ENCODE assay signal across 1 cellular context in genomic region chr10:71319042-71319799, GRCh38.
TF ChIP-seq lines count a peak whose summit lies in the region.

Gene SLC29A3, plus strand, starts transcription at chr10:71319259. Its CDS starts 51 bp downstream, at chr10:71319310.

TF ChIP-seq in HepG2, 621 proteins besides CTCF, POLR2A, EP300 and RAD21 (continued from another document and continues in another):
- TF ChIP-seq ZNF761 (CRISPR knock-in tag; conservative IDR thresholded peaks at IDR 0.05) (no peak), CEBPG (CRISPR knock-in tag; IDR thresholded peaks at IDR 0.05) (no peak), MYNN (CRISPR knock-in tag; IDR thresholded peaks at IDR 0.05; ENCODE audit: low read depth) (no peak), HDAC1 (CRISPR knock-in tag; IDR thresholded peaks at IDR 0.05) (peak; percentile 71), NONO (IDR thresholded peaks at IDR 0.05) (no peak), NONO (CRISPR knock-in tag; conservative IDR thresholded peaks at IDR 0.05) (no peak), HOXA3 (CRISPR knock-in tag; IDR thresholded peaks at IDR 0.05) (peak; percentile 35), NFKB2 (CRISPR knock-in tag; IDR thresholded peaks at IDR 0.05; ENCODE audit: borderline replicate concordance) (peak; percentile 19; the same call in 1 of the 2 replicates), SP5 (CRISPR knock-in tag; IDR thresholded peaks at IDR 0.05; ENCODE audit: borderline replicate concordance, low read depth) (peak; percentile 57), ZFP82 (CRISPR knock-in tag; IDR thresholded peaks at IDR 0.05; ENCODE audit: borderline replicate concordance) (no peak), ZNF205 (CRISPR knock-in tag; IDR thresholded peaks at IDR 0.05) (no peak), SNAPC2 (CRISPR knock-in tag; IDR thresholded peaks at IDR 0.05) (0 out of 2 replicates have a peak, but pooled peaks have one; percentile 26), ATF7-NPFF (CRISPR knock-in tag; IDR thresholded peaks at IDR 0.05; ENCODE audit: low read depth) (no peak), PHB2 (IDR thresholded peaks at IDR 0.05; ENCODE audit: partially characterized antibody) (no peak), FOXJ3 (CRISPR knock-in tag; IDR thresholded peaks at IDR 0.05; ENCODE audit: borderline replicate concordance) (peak; percentile 26; the same call in 1 of the 2 replicates), NR2F2 (IDR thresholded peaks at IDR 0.05; ENCODE audit: borderline replicate concordance, low read depth) (no peak), ZNF839 (CRISPR knock-in tag; IDR thresholded peaks at IDR 0.05; ENCODE audit: borderline replicate concordance) (no peak), POLR2AphosphoS2 (IDR thresholded peaks at IDR 0.05; ENCODE audit: low read depth, low read length) (no peak), PREB (CRISPR knock-in tag; IDR thresholded peaks at IDR 0.05) (no peak), ZNF230 (CRISPR knock-in tag; IDR thresholded peaks at IDR 0.05) (0 out of 2 replicates have a peak, but pooled peaks have one; percentile 61), ZNF670 (CRISPR knock-in tag; IDR thresholded peaks at IDR 0.05; ENCODE audit: borderline replicate concordance) (no peak), ZMAT5 (CRISPR knock-in tag; IDR thresholded peaks at IDR 0.05; ENCODE audit: borderline replicate concordance, low read depth) (no peak), ETS1 (CRISPR knock-in tag; IDR thresholded peaks at IDR 0.05) (peak; percentile 86; the same call in 1 of the 2 replicates), FOXO1 (CRISPR knock-in tag; IDR thresholded peaks at IDR 0.05) (peak; percentile 96), ZNF607 (CRISPR knock-in tag; IDR thresholded peaks at IDR 0.05; ENCODE audit: borderline replicate concordance) (no peak), ZNF12 (CRISPR knock-in tag; IDR thresholded peaks at IDR 0.05) (no peak), REL (CRISPR knock-in tag; conservative IDR thresholded peaks at IDR 0.05) (no peak), POGZ (CRISPR knock-in tag; IDR thresholded peaks at IDR 0.05) (no peak), SP4 (CRISPR knock-in tag; IDR thresholded peaks at IDR 0.05) (peak; percentile 63), HNF4G (IDR thresholded peaks at IDR 0.05; ENCODE audit: borderline replicate concordance, low read depth, low read length) (no peak), HNF4G (CRISPR knock-in tag; IDR thresholded peaks at IDR 0.05; ENCODE audit: borderline replicate concordance, low read depth) (no peak), HOXA7 (CRISPR knock-in tag; IDR thresholded peaks at IDR 0.05) (no peak), ZBTB7B (CRISPR knock-in tag; IDR thresholded peaks at IDR 0.05) (peak; percentile 47), AKAP8 (CRISPR knock-in tag; IDR thresholded peaks at IDR 0.05) (no peak), MXD4 (CRISPR knock-in tag; IDR thresholded peaks at IDR 0.05) (peak; percentile 78), ATRX (CRISPR knock-in tag; IDR thresholded peaks at IDR 0.05; ENCODE audit: borderline replicate concordance) (no peak), SKIL (CRISPR knock-in tag; IDR thresholded peaks at IDR 0.05; ENCODE audit: borderline replicate concordance) (no peak), NR2F1 (CRISPR knock-in tag; IDR thresholded peaks at IDR 0.05) (no peak), ZNF564 (CRISPR knock-in tag; IDR thresholded peaks at IDR 0.05) (peak; percentile 67; the same call in 1 of the 2 replicates), KDM3A (CRISPR knock-in tag; IDR thresholded peaks at IDR 0.05; ENCODE audit: low read depth) (0 out of 2 replicates have a peak, but pooled peaks have one; percentile 50), RBAK (CRISPR knock-in tag; IDR thresholded peaks at IDR 0.05) (no peak), ZNF570 (CRISPR knock-in tag; IDR thresholded peaks at IDR 0.05; ENCODE audit: borderline replicate concordance) (no peak), RFX3 (CRISPR knock-in tag; IDR thresholded peaks at IDR 0.05) (no peak), ZNF382 (CRISPR knock-in tag; IDR thresholded peaks at IDR 0.05; ENCODE audit: borderline replicate concordance) (no peak), KDM5A (IDR thresholded peaks at IDR 0.05; ENCODE audit: borderline replicate concordance, low read length) (peak; percentile 66; the same call in 1 of the 2 replicates), FOXK1 (CRISPR knock-in tag; IDR thresholded peaks at IDR 0.05; ENCODE audit: borderline replicate concordance, low read depth) (peak; percentile 95), ZSCAN30 (CRISPR knock-in tag; IDR thresholded peaks at IDR 0.05) (no peak), ZNF256 (CRISPR knock-in tag; conservative IDR thresholded peaks at IDR 0.05) (no peak), SOX5 (CRISPR knock-in tag; IDR thresholded peaks at IDR 0.05; ENCODE audit: borderline replicate concordance) (0 out of 2 replicates have a peak, but pooled peaks have one; percentile 9), NFE2 (CRISPR knock-in tag; IDR thresholded peaks at IDR 0.05) (no peak), FOXM1 (CRISPR knock-in tag; IDR thresholded peaks at IDR 0.05) (no peak)
- TF ChIP-seq, protein P1, sequence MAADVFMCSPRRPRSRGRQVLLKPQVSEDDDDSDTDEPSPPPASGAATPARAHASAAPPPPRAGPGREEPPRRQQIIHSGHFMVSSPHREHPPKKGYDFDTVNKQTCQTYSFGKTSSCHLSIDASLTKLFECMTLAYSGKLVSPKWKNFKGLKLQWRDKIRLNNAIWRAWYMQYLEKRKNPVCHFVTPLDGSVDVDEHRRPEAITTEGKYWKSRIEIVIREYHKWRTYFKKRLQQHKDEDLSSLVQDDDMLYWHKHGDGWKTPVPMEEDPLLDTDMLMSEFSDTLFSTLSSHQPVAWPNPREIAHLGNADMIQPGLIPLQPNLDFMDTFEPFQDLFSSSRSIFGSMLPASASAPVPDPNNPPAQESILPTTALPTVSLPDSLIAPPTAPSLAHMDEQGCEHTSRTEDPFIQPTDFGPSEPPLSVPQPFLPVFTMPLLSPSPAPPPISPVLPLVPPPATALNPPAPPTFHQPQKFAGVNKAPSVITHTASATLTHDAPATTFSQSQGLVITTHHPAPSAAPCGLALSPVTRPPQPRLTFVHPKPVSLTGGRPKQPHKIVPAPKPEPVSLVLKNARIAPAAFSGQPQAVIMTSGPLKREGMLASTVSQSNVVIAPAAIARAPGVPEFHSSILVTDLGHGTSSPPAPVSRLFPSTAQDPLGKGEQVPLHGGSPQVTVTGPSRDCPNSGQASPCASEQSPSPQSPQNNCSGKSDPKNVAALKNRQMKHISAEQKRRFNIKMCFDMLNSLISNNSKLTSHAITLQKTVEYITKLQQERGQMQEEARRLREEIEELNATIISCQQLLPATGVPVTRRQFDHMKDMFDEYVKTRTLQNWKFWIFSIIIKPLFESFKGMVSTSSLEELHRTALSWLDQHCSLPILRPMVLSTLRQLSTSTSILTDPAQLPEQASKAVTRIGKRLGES (CRISPR knock-in tag; IDR thresholded peaks at IDR 0.05; ENCODE audit: borderline replicate concordance), result no peak
- TF ChIP-seq, protein P2, sequence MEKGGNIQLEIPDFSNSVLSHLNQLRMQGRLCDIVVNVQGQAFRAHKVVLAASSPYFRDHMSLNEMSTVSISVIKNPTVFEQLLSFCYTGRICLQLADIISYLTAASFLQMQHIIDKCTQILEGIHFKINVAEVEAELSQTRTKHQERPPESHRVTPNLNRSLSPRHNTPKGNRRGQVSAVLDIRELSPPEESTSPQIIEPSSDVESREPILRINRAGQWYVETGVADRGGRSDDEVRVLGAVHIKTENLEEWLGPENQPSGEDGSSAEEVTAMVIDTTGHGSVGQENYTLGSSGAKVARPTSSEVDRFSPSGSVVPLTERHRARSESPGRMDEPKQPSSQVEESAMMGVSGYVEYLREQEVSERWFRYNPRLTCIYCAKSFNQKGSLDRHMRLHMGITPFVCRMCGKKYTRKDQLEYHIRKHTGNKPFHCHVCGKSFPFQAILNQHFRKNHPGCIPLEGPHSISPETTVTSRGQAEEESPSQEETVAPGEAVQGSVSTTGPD (CRISPR knock-in tag; IDR thresholded peaks at IDR 0.05), result no peak
- TF ChIP-seq, protein P3, sequence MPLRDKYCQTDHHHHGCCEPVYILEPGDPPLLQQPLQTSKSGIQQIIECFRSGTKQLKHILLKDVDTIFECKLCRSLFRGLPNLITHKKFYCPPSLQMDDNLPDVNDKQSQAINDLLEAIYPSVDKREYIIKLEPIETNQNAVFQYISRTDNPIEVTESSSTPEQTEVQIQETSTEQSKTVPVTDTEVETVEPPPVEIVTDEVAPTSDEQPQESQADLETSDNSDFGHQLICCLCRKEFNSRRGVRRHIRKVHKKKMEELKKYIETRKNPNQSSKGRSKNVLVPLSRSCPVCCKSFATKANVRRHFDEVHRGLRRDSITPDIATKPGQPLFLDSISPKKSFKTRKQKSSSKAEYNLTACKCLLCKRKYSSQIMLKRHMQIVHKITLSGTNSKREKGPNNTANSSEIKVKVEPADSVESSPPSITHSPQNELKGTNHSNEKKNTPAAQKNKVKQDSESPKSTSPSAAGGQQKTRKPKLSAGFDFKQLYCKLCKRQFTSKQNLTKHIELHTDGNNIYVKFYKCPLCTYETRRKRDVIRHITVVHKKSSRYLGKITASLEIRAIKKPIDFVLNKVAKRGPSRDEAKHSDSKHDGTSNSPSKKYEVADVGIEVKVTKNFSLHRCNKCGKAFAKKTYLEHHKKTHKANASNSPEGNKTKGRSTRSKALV (CRISPR knock-in tag; IDR thresholded peaks at IDR 0.05), result no peak
- TF ChIP-seq, protein P4, sequence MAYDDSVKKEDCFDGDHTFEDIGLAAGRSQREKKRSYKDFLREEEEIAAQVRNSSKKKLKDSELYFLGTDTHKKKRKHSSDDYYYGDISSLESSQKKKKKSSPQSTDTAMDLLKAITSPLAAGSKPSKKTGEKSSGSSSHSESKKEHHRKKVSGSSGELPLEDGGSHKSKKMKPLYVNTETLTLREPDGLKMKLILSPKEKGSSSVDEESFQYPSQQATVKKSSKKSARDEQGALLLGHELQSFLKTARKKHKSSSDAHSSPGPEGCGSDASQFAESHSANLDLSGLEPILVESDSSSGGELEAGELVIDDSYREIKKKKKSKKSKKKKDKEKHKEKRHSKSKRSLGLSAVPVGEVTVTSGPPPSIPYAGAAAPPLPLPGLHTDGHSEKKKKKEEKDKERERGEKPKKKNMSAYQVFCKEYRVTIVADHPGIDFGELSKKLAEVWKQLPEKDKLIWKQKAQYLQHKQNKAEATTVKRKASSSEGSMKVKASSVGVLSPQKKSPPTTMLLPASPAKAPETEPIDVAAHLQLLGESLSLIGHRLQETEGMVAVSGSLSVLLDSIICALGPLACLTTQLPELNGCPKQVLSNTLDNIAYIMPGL (CRISPR knock-in tag; IDR thresholded peaks at IDR 0.05; ENCODE audit: borderline replicate concordance in 1 of 2, low read depth in 1 of 2), result peak; percentile 89 to 96
- TF ChIP-seq, protein P5, sequence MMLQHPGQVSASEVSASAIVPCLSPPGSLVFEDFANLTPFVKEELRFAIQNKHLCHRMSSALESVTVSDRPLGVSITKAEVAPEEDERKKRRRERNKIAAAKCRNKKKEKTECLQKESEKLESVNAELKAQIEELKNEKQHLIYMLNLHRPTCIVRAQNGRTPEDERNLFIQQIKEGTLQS (CRISPR knock-in tag; IDR thresholded peaks at IDR 0.05), result no peak
- TF ChIP-seq, protein P6, sequence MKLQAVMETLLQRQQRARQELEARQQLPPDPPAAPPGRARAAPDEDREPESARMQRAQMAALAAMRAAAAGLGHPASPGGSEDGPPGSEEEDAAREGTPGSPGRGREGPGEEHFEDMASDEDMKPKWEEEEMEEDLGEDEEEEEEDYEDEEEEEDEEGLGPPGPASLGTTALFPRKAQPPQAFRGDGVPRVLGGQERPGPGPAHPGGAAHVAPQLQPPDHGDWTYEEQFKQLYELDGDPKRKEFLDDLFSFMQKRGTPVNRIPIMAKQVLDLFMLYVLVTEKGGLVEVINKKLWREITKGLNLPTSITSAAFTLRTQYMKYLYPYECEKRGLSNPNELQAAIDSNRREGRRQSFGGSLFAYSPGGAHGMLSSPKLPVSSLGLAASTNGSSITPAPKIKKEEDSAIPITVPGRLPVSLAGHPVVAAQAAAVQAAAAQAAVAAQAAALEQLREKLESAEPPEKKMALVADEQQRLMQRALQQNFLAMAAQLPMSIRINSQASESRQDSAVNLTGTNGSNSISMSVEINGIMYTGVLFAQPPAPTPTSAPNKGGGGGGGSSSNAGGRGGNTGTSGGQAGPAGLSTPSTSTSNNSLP (IDR thresholded peaks at IDR 0.05; ENCODE audit: low read depth, low read length), result no peak
